ENCODE assay signal across 1 cellular context in the genomic region with DNA sequence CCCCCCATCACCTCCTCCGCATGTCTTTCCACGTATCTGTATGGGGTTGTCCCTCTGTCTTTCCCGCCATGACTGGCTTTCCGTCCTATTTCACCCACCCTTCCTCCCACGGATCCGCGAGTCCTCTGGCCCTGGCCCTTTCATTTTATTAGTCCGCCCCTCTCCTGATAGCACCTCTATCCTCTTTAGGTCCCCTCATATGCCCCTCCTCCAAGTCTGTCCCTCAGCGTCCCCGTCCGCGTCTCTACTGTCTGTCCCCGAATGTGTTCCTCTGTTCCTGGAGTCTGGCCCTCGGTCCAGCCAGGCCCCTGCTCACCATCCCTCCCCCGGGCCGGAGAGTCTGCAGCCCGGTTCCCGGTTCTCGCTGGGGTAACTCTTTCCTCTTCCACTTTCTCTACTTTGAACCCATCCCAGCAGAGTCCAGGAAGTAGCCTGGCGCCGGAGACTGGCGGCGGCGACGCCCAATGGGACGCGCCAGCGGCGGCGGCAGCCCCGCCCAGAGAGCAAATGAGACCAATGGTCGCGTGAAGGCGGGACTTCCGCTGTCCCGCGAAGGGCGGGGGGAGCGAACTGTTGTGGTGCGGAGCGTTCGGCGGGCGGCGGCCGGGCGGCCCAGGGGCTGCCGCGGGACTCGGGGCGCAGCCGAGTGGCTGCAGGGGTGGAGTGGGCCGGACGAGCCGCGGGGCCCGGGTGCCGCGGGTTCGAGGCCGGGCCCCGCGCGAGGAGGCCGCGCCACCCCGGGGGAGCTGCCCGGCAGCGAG.
A peak's percentile ranks its signal among the peaks of the same experiment; 100 is the strongest.
TF ChIP-seq lines count a peak whose summit lies in the region.

A gene with protein sequence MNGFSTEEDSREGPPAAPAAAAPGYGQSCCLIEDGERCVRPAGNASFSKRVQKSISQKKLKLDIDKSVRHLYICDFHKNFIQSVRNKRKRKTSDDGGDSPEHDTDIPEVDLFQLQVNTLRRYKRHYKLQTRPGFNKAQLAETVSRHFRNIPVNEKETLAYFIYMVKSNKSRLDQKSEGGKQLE (plus strand): TSS at position 576 of the 761 bp plus-strand sequence. CDS start 608 bp downstream, outside the sequence.

TF ChIP-seq in HepG2, 621 proteins besides CTCF, POLR2A, EP300 and RAD21 (continued from another document and continues in another):
- TF ChIP-seq WIZ (CRISPR knock-in tag; IDR thresholded peaks at IDR 0.05) (no peak), ZNF501 (CRISPR knock-in tag; IDR thresholded peaks at IDR 0.05) (peak; percentile 70; the same call in 1 of the 2 replicates), SNAPC2 (CRISPR knock-in tag; IDR thresholded peaks at IDR 0.05) (no peak; the same call in 1 of the 2 replicates), ZHX1 (CRISPR knock-in tag; IDR thresholded peaks at IDR 0.05; ENCODE audit: low read depth) (no peak), HNRNPH1 (optimal IDR thresholded peaks at IDR 0.05; ENCODE audit: low read depth, low read length) (no peak), THAP11 (CRISPR knock-in tag; IDR thresholded peaks at IDR 0.05) (peak; percentile 81), ZBTB21 (CRISPR knock-in tag; IDR thresholded peaks at IDR 0.05) (no peak), NFKBIZ (CRISPR knock-in tag; IDR thresholded peaks at IDR 0.05) (no peak), ISL2 (CRISPR knock-in tag; IDR thresholded peaks at IDR 0.05) (peak; percentile 42; the same call in 1 of the 2 replicates), BCLAF1 (IDR thresholded peaks at IDR 0.05) (no peak), YEATS4 (CRISPR knock-in tag; IDR thresholded peaks at IDR 0.05; ENCODE audit: borderline replicate concordance) (peak; percentile 20; the same call in 1 of the 2 replicates), ZNF576 (CRISPR knock-in tag; IDR thresholded peaks at IDR 0.05) (no peak), NFYC (CRISPR knock-in tag; IDR thresholded peaks at IDR 0.05) (peak; percentile 97), ETV6 (CRISPR knock-in tag; conservative IDR thresholded peaks at IDR 0.05) (no peak), RBFOX2 (IDR thresholded peaks at IDR 0.05; ENCODE audit: low read depth, low read length) (peak; percentile 78), EHMT2 (IDR thresholded peaks at IDR 0.05; ENCODE audit: borderline replicate concordance, low read depth, low read length) (no peak), ZFX (CRISPR knock-in tag; IDR thresholded peaks at IDR 0.05; ENCODE audit: low read depth) (peak; percentile 60), PHF20 (CRISPR knock-in tag; IDR thresholded peaks at IDR 0.05) (peak; percentile 76), HOXA7 (CRISPR knock-in tag; IDR thresholded peaks at IDR 0.05) (no peak), SETDB1 (CRISPR knock-in tag; IDR thresholded peaks at IDR 0.05; ENCODE audit: borderline replicate concordance) (no peak), NR2F6 (IDR thresholded peaks at IDR 0.05) (no peak), NR2F6 (CRISPR knock-in tag; IDR thresholded peaks at IDR 0.05) (0 out of 2 replicates have a peak, but pooled peaks have one; percentile 5), NFIB (CRISPR knock-in tag; IDR thresholded peaks at IDR 0.05; ENCODE audit: borderline replicate concordance) (no peak), NR2F1 (CRISPR knock-in tag; IDR thresholded peaks at IDR 0.05) (no peak), MAZ (IDR thresholded peaks at IDR 0.05; ENCODE audit: borderline replicate concordance, low read depth, low read length) (peak; percentile 86; the same call in 1 of the 2 replicates), MAZ (CRISPR knock-in tag; IDR thresholded peaks at IDR 0.05; ENCODE audit: low read depth) (peak; percentile 88), SMYD3 (CRISPR knock-in tag; IDR thresholded peaks at IDR 0.05) (0 out of 2 replicates have a peak, but pooled peaks have one; percentile 26), SALL2 (CRISPR knock-in tag; IDR thresholded peaks at IDR 0.05) (peak; percentile 75; the same call in 1 of the 2 replicates), PREB (CRISPR knock-in tag; IDR thresholded peaks at IDR 0.05) (no peak), ZNF136 (CRISPR knock-in tag; IDR thresholded peaks at IDR 0.05; ENCODE audit: low read depth) (no peak), ZNF335 (CRISPR knock-in tag; IDR thresholded peaks at IDR 0.05) (peak; percentile 60; the same call in 1 of the 2 replicates), YEATS2 (CRISPR knock-in tag; IDR thresholded peaks at IDR 0.05; ENCODE audit: borderline replicate concordance) (peak; percentile 55; the same call in 1 of the 2 replicates), POLR2AphosphoS5 (IDR thresholded peaks at IDR 0.05; ENCODE audit: low read depth, low read length) (peak; percentile 86)
- TF ChIP-seq, protein P1, sequence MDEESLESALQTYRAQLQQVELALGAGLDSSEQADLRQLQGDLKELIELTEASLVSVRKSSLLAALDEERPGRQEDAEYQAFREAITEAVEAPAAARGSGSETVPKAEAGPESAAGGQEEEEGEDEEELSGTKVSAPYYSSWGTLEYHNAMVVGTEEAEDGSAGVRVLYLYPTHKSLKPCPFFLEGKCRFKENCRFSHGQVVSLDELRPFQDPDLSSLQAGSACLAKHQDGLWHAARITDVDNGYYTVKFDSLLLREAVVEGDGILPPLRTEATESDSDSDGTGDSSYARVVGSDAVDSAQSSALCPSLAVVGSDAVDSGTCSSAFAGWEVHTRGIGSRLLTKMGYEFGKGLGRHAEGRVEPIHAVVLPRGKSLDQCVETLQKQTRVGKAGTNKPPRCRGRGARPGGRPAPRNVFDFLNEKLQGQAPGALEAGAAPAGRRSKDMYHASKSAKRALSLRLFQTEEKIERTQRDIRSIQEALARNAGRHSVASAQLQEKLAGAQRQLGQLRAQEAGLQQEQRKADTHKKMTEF (CRISPR knock-in tag; IDR thresholded peaks at IDR 0.05), result peak; percentile 58; the same call in 1 of the 2 replicates
- TF ChIP-seq, protein P2, sequence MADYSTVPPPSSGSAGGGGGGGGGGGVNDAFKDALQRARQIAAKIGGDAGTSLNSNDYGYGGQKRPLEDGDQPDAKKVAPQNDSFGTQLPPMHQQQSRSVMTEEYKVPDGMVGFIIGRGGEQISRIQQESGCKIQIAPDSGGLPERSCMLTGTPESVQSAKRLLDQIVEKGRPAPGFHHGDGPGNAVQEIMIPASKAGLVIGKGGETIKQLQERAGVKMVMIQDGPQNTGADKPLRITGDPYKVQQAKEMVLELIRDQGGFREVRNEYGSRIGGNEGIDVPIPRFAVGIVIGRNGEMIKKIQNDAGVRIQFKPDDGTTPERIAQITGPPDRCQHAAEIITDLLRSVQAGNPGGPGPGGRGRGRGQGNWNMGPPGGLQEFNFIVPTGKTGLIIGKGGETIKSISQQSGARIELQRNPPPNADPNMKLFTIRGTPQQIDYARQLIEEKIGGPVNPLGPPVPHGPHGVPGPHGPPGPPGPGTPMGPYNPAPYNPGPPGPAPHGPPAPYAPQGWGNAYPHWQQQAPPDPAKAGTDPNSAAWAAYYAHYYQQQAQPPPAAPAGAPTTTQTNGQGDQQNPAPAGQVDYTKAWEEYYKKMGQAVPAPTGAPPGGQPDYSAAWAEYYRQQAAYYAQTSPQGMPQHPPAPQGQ (CRISPR knock-in tag; IDR thresholded peaks at IDR 0.05; ENCODE audit: borderline replicate concordance), result no peak
- TF ChIP-seq, protein P3, sequence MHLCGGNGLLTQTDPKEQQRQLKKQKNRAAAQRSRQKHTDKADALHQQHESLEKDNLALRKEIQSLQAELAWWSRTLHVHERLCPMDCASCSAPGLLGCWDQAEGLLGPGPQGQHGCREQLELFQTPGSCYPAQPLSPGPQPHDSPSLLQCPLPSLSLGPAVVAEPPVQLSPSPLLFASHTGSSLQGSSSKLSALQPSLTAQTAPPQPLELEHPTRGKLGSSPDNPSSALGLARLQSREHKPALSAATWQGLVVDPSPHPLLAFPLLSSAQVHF (CRISPR knock-in tag; IDR thresholded peaks at IDR 0.05), result no peak
- TF ChIP-seq, protein P4, sequence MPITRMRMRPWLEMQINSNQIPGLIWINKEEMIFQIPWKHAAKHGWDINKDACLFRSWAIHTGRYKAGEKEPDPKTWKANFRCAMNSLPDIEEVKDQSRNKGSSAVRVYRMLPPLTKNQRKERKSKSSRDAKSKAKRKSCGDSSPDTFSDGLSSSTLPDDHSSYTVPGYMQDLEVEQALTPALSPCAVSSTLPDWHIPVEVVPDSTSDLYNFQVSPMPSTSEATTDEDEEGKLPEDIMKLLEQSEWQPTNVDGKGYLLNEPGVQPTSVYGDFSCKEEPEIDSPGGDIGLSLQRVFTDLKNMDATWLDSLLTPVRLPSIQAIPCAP (CRISPR knock-in tag; IDR thresholded peaks at IDR 0.05; ENCODE audit: low read depth), result no peak
- TF ChIP-seq, protein P5, sequence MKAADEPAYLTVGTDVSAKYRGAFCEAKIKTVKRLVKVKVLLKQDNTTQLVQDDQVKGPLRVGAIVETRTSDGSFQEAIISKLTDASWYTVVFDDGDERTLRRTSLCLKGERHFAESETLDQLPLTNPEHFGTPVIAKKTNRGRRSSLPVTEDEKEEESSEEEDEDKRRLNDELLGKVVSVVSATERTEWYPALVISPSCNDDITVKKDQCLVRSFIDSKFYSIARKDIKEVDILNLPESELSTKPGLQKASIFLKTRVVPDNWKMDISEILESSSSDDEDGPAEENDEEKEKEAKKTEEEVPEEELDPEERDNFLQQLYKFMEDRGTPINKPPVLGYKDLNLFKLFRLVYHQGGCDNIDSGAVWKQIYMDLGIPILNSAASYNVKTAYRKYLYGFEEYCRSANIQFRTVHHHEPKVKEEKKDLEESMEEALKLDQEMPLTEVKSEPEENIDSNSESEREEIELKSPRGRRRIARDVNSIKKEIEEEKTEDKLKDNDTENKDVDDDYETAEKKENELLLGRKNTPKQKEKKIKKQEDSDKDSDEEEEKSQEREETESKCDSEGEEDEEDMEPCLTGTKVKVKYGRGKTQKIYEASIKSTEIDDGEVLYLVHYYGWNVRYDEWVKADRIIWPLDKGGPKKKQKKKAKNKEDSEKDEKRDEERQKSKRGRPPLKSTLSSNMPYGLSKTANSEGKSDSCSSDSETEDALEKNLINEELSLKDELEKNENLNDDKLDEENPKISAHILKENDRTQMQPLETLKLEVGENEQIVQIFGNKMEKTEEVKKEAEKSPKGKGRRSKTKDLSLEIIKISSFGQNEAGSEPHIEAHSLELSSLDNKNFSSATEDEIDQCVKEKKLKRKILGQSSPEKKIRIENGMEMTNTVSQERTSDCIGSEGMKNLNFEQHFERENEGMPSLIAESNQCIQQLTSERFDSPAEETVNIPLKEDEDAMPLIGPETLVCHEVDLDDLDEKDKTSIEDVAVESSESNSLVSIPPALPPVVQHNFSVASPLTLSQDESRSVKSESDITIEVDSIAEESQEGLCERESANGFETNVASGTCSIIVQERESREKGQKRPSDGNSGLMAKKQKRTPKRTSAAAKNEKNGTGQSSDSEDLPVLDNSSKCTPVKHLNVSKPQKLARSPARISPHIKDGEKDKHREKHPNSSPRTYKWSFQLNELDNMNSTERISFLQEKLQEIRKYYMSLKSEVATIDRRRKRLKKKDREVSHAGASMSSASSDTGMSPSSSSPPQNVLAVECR (CRISPR knock-in tag; IDR thresholded peaks at IDR 0.05; ENCODE audit: borderline replicate concordance), result peak; percentile 69
- TF ChIP-seq, protein P6, sequence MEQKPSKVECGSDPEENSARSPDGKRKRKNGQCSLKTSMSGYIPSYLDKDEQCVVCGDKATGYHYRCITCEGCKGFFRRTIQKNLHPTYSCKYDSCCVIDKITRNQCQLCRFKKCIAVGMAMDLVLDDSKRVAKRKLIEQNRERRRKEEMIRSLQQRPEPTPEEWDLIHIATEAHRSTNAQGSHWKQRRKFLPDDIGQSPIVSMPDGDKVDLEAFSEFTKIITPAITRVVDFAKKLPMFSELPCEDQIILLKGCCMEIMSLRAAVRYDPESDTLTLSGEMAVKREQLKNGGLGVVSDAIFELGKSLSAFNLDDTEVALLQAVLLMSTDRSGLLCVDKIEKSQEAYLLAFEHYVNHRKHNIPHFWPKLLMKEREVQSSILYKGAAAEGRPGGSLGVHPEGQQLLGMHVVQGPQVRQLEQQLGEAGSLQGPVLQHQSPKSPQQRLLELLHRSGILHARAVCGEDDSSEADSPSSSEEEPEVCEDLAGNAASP (CRISPR knock-in tag; IDR thresholded peaks at IDR 0.05; ENCODE audit: borderline replicate concordance), result no peak; the same call in 1 of the 2 replicates
